1 cellular context compared by ENCODE assay signal in the genomic region with DNA sequence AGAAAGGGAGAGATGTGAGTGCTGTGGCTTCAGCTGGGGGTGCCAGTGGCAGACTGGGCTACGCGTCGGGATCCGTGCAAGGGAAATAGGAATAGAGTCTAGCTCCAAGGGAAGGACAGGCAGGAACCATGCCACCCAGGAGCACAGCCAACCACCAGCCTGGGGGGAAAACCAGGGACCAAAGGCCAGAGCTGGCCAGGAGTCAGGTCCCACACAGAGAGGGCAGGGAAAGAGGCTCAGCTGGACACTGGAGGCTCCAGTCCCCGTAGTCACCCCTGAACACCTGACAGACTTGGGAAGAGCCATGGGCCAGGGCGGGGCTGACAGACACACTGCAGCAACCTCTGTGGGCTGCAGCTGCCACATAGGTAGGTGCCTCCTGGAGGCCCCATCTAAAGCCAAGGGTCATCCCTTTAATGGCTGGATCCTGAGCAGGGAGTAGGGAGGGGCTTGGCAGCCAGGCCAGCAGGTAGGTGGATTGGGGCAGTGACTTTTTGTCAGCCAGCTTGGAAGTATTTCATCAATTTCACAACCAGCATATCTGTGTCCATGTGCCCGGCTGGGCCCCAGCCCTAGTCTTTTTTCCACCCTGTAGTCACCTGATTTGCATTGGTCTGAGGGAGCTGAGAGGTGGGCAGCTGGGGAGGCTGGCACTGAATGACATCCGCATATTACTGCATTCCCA.
TF ChIP-seq lines count a peak whose summit lies in the region.

No MANE protein-coding gene starts in this region.

TF ChIP-seq in GM12878, 131 proteins besides CTCF, POLR2A, EP300 and RAD21 (continued from another document):
- TF ChIP-seq LARP7 (IDR thresholded peaks at IDR 0.05): no peak
- no peak for TF ChIP-seq NFXL1 (IDR thresholded peaks at IDR 0.05; ENCODE audit: borderline replicate concordance)
